ENCODE assay signal across 18 cellular contexts in genomic region chr10:21299330-21299729, GRCh38.
"Had no signal": no experiment of that assay in that cellular context is flagged by ENCODE, and none has a peak within 500 bp of the region (broad histone marks: within the 10 kb centered on the region; RNA-seq: fewer than 3 reads in every experiment).

No MANE protein-coding gene starts in this region.

- H3K4me3 ChIP-seq: colonic mucosa, dorsolateral prefrontal cortex, heart left ventricle, mucosa of descending colon, ovary, smooth muscle cell, thyroid gland, upper lobe of left lung had no signal

- H3K4me1 ChIP-seq: colonic mucosa, upper lobe of left lung had no signal

- H3K27me3 ChIP-seq: colonic mucosa, dorsolateral prefrontal cortex, heart left ventricle, ovary, thyroid gland, upper lobe of left lung had no signal

- H3K27ac ChIP-seq: colonic mucosa, dorsolateral prefrontal cortex, ovary, thyroid gland, upper lobe of left lung had no signal

- H3K36me3 Mint-ChIP-seq: naive thymus-derived CD8-positive, alpha-beta T cell had no signal

- DNase-seq: colonic mucosa; dorsolateral prefrontal cortex; effector CD8-positive, alpha-beta T cell; foreskin melanocyte; heart left ventricle; hippocampal formation; islet precursor cell; mammary epithelial cell; mucosa of descending colon; naive thymus-derived CD8-positive, alpha-beta T cell; nucleus accumbens; ovary; right cardiac atrium; stimulated activated CD4-positive, alpha-beta T cell treated with anti-CD3 and anti-CD28 coated beads, Interleukin-2, amount 100 ng/mL, for 48 hours; stimulated activated naive CD4-positive, alpha-beta T cell treated with Interleukin-2 at 50 U/mL for 16 hours; thyroid gland; upper lobe of left lung had no signal

- H3K36me3 ChIP-seq: colonic mucosa, heart left ventricle, ovary, thyroid gland, upper lobe of left lung had no signal

- H3K4me2 ChIP-seq: smooth muscle cell had no signal

- H3K4me1 Mint-ChIP-seq: naive thymus-derived CD8-positive, alpha-beta T cell had no signal

- H3K9me3 ChIP-seq: colonic mucosa, heart left ventricle, mucosa of descending colon, ovary, thyroid gland, upper lobe of left lung had no signal

- H3K4me3 Mint-ChIP-seq: naive thymus-derived CD8-positive, alpha-beta T cell had no signal

- H3K9me3 Mint-ChIP-seq: naive thymus-derived CD8-positive, alpha-beta T cell had no signal
